ENCODE assay signal across 9 cellular contexts in the genomic region with DNA sequence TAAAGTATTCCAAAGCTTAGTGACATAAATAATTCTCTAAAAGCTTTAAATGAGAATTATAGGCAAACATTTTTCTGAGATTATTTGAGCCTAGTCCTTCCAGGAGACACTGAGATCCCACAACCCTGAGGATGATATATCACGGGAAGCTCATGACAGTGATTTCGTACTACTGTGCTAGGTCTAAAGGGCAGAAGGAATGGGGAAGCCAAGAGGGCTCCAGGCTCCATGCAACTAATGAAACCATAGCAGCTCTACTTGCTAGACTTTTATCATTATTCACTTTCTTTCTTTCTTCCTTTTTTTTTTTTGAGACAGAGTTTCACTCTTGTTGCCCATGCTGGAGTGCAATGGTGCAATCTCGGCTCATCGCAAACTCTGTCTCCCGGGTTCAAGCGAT.
"Had no signal": no experiment of that assay in that cellular context is flagged by ENCODE, and none has a peak within 500 bp of the region (broad histone marks: within the 10 kb centered on the region; RNA-seq: fewer than 3 reads in every experiment).

No MANE protein-coding gene starts in this region.

- H3K36me3 ChIP-seq: tibial nerve had no signal

- H3K27me3 ChIP-seq: tibial nerve had no signal

- H3K9me3 ChIP-seq: mucosa of descending colon, tibial nerve had no signal

- DNase-seq: activated CD4-positive, CD25-positive, alpha-beta regulatory T cell treated with anti-CD3 and anti-CD28 coated beads, Interleukin-2, amount 50 U/mL, for 72 hours; activated naive CD4-positive, alpha-beta T cell treated with anti-CD3 and anti-CD28 coated beads for 36 hours; activated T-cell treated with anti-CD3 and anti-CD28 coated beads for 4 hours; mucosa of descending colon; naive thymus-derived CD4-positive, alpha-beta T cell; stimulated activated CD4-positive, alpha-beta T cell treated with anti-CD3 and anti-CD28 coated beads, Interleukin-2, amount 100 ng/mL, for 48 hours; stimulated activated naive CD4-positive, alpha-beta T cell; T1000 had no signal

- H3K4me3 ChIP-seq: mucosa of descending colon, tibial nerve had no signal

- H3K27ac ChIP-seq: tibial nerve had no signal
